ENCODE assay signal across 12 cellular contexts in genomic region chr11:71540521-71541304, GRCh38. TPM values are rescaled to one million over a fixed set of nuclear protein-coding genes. Genes with fewer than 3 reads are reported as not detected.
A peak's percentile ranks its signal among the peaks of the same experiment; 100 is the strongest.
DNase-seq lines count a peak whose midpoint lies in the region; ATAC-seq, FAIRE-seq and TF ChIP-seq lines count a peak whose summit lies in the region.
"Not testable (repeated sequence)": the region's sequence is repeated elsewhere in the genome, so short reads cannot be mapped to it uniquely, and the experiment has no call there.
"Had no signal": no experiment of that assay in that cellular context is flagged by ENCODE, and none has a peak within 500 bp of the region (broad histone marks: within the 10 kb centered on the region; RNA-seq: fewer than 3 reads in every experiment).

No MANE protein-coding gene starts in this region.

- not testable (repeated sequence) for H3K9me3 ChIP-seq in MM.1S (replicated peaks; ENCODE audit: insufficient read depth, low read length); neural progenitor cell (ENCODE audit: low read depth)

- not testable (repeated sequence) for H3K27me3 Mint-ChIP-seq in activated T-helper 1 cell treated with anti-CD3 and anti-CD28 coated beads, Interleukin-12 subunit alpha, Interleukin-12 subunit beta, Interleukin-2, Interleukin-4 antibody, amounts not matched to agents 30 ng/mL and 10 ng/mL and 1 ng/mL, durations not matched to agents 14 hours and 24 hours and 36 hours (ENCODE audit: insufficient read depth); neural progenitor cell (ENCODE audit: insufficient read depth, low read depth)

- H3K4me3 ChIP-seq in GM12864 (ENCODE audit: low read depth, low read length); MM.1S (ENCODE audit: low read length); neural progenitor cell: not testable (repeated sequence)

- not testable (repeated sequence) for H3K4me1 ChIP-seq in MM.1S (ENCODE audit: low read length); neural progenitor cell

- H4K20me1 ChIP-seq in MM.1S (ENCODE audit: insufficient read depth, low read length); neural progenitor cell (ENCODE audit: low read depth): not testable (repeated sequence)

- H3K9ac ChIP-seq in MM.1S (ENCODE audit: low read length); neural progenitor cell: not testable (repeated sequence)

- H3K4me2 ChIP-seq in MM.1S (ENCODE audit: low read depth, low read length); neural progenitor cell: not testable (repeated sequence)

- not testable (repeated sequence) for H3K4me3 Mint-ChIP-seq in activated T-helper 1 cell treated with anti-CD3 and anti-CD28 coated beads, Interleukin-12 subunit alpha, Interleukin-12 subunit beta, Interleukin-2, Interleukin-4 antibody, amounts not matched to agents 30 ng/mL and 10 ng/mL and 1 ng/mL, durations not matched to agents 14 hours and 24 hours and 36 hours; neural progenitor cell

- H3K36me3 ChIP-seq in MM.1S (replicated peaks; ENCODE audit: insufficient read depth, low read length); neural progenitor cell: not testable (repeated sequence)

- H3K27ac ChIP-seq in MM.1S (ENCODE audit: low read length); neural progenitor cell: not testable (repeated sequence)

- ATAC-seq in GM21786 (IDR thresholded peaks at IDR 0.05; ENCODE audit: unreplicated experiment) (peak; percentile 83), HG02885 (IDR thresholded peaks at IDR 0.05; ENCODE audit: poor library complexity, unreplicated experiment) (peak; percentile 52)

- not testable (repeated sequence) for H3K79me2 ChIP-seq in MM.1S (ENCODE audit: low read length); neural progenitor cell (ENCODE audit: low read depth)

- TF ChIP-seq CTCF in GM12864 (IDR thresholded peaks at IDR 0.05; ENCODE audit: low read depth, low read length, missing control alignments); GM20000 (IDR thresholded peaks at IDR 0.05; ENCODE audit: extremely low read depth, missing control alignments); MM.1S (IDR thresholded peaks at IDR 0.05; ENCODE audit: low read length); neural progenitor cell (IDR thresholded peaks at IDR 0.05): not testable (repeated sequence)

- not testable (repeated sequence) for H3K4me1 Mint-ChIP-seq in activated T-helper 1 cell treated with anti-CD3 and anti-CD28 coated beads, Interleukin-12 subunit alpha, Interleukin-12 subunit beta, Interleukin-2, Interleukin-4 antibody, amounts not matched to agents 30 ng/mL and 10 ng/mL and 1 ng/mL, durations not matched to agents 14 hours and 24 hours and 36 hours (ENCODE audit: low read depth)
- peaks cover 29% of the 10 kb centered on the region for H3K4me1 Mint-ChIP-seq in neural progenitor cell

- not testable (repeated sequence) for H2AFZ ChIP-seq in MM.1S (ENCODE audit: low read length); neural progenitor cell (replicated peaks)

- DNase-seq in GM12864 (ENCODE audit: low read depth) (peak; percentile 62), GM20000 (ENCODE audit: low spot score) (peak; percentile 46), MM.1S (peak; percentile 9)
- not testable (repeated sequence) for DNase-seq in GM18507 (ENCODE audit: extremely low spot score, insufficient read length, low read depth); activated T-helper 1 cell treated with anti-CD3 and anti-CD28 coated beads, Interleukin-12 subunit alpha, Interleukin-12 subunit beta, Interleukin-2, Interleukin-4 antibody, amounts not matched to agents 30 ng/mL and 10 ng/mL and 1 ng/mL, durations not matched to agents 14 hours and 24 hours and 36 hours (ENCODE audit: low spot score); neural progenitor cell (ENCODE audit: low spot score)

- H3K27ac Mint-ChIP-seq in activated T-helper 1 cell treated with anti-CD3 and anti-CD28 coated beads, Interleukin-12 subunit alpha, Interleukin-12 subunit beta, Interleukin-2, Interleukin-4 antibody, amounts not matched to agents 30 ng/mL and 10 ng/mL and 1 ng/mL, durations not matched to agents 14 hours and 24 hours and 36 hours: peak overlapping the region; percentile 64
- peak overlapping the region; percentile 7 for H3K27ac Mint-ChIP-seq in neural progenitor cell

- H3K9me3 Mint-ChIP-seq in activated T-helper 1 cell treated with anti-CD3 and anti-CD28 coated beads, Interleukin-12 subunit alpha, Interleukin-12 subunit beta, Interleukin-2, Interleukin-4 antibody, amounts not matched to agents 30 ng/mL and 10 ng/mL and 1 ng/mL, durations not matched to agents 14 hours and 24 hours and 36 hours: peaks cover 13% of the 10 kb centered on the region
- H3K9me3 Mint-ChIP-seq in neural progenitor cell: not testable (repeated sequence)

- peak; percentile 38 for FAIRE-seq in GM18507 (lab: Jason Lieb, UNC)

- H3K27me3 ChIP-seq in MM.1S (replicated peaks; ENCODE audit: insufficient read depth, low read length): peaks cover 72% of the 10 kb centered on the region
- not testable (repeated sequence) for H3K27me3 ChIP-seq in neural progenitor cell

- intact Hi-C loops in activated T-helper 1 cell treated with anti-CD3 and anti-CD28 coated beads, Interleukin-12 subunit alpha, Interleukin-12 subunit beta, Interleukin-2, Interleukin-4 antibody, amounts not matched to agents 30 ng/mL and 10 ng/mL and 1 ng/mL, durations not matched to agents 14 hours and 24 hours and 36 hours (cut with micrococcal nuclease): not testable (repeated sequence)

- H3K9me2 ChIP-seq in MM.1S (replicated peaks; ENCODE audit: insufficient read depth, low read length): not testable (repeated sequence)

- not testable (repeated sequence) for H3K36me3 Mint-ChIP-seq in activated T-helper 1 cell treated with anti-CD3 and anti-CD28 coated beads, Interleukin-12 subunit alpha, Interleukin-12 subunit beta, Interleukin-2, Interleukin-4 antibody, amounts not matched to agents 30 ng/mL and 10 ng/mL and 1 ng/mL, durations not matched to agents 14 hours and 24 hours and 36 hours (ENCODE audit: low read depth); neural progenitor cell

- H3F3A ChIP-seq in MM.1S (ENCODE audit: insufficient read depth, low read length); neural progenitor cell (ENCODE audit: low read depth): not testable (repeated sequence)

RNA-seq across cellular contexts. Expression of gene KRTAP5-8, which starts 2.9 kb away (rescaled TPM):
- 0.17 TPM in 1 of 2 replicates, not detected in the other for total RNA-seq in activated T-helper 1 cell treated with anti-CD3 and anti-CD28 coated beads, Interleukin-12 subunit alpha, Interleukin-12 subunit beta, Interleukin-2, Interleukin-4 antibody, amounts not matched to agents 30 ng/mL and 10 ng/mL and 1 ng/mL, durations not matched to agents 14 hours and 24 hours and 36 hours
- not detected in 2 replicates for total RNA-seq in neural progenitor cell (ENCODE audit: low replicate concordance)
- total RNA-seq: A172, GM23338, M059J had no signal

RNA-seq across cellular contexts. Expression of gene KRTAP5-9, which starts 7.5 kb away (rescaled TPM):
- not detected in 2 replicates for total RNA-seq in activated T-helper 1 cell treated with anti-CD3 and anti-CD28 coated beads, Interleukin-12 subunit alpha, Interleukin-12 subunit beta, Interleukin-2, Interleukin-4 antibody, amounts not matched to agents 30 ng/mL and 10 ng/mL and 1 ng/mL, durations not matched to agents 14 hours and 24 hours and 36 hours
- 0.15 TPM in 1 of 2 replicates, not detected in the other for total RNA-seq in neural progenitor cell (ENCODE audit: low replicate concordance)
- total RNA-seq: A172; CD8-positive, alpha-beta T cell; GM23338; M059J had no signal

RNA-seq across cellular contexts. Expression of gene KRTAP5-7, which starts 13.6 kb away (rescaled TPM):
- 0.23 TPM in 1 of 2 replicates, not detected in the other for total RNA-seq in activated T-helper 1 cell treated with anti-CD3 and anti-CD28 coated beads, Interleukin-12 subunit alpha, Interleukin-12 subunit beta, Interleukin-2, Interleukin-4 antibody, amounts not matched to agents 30 ng/mL and 10 ng/mL and 1 ng/mL, durations not matched to agents 14 hours and 24 hours and 36 hours
- not detected in 2 replicates for total RNA-seq in neural progenitor cell (ENCODE audit: low replicate concordance)
- total RNA-seq: A172; CD8-positive, alpha-beta T cell; GM23338; M059J had no signal

RNA-seq across cellular contexts. Expression of gene KRTAP5-10, which starts 24.6 kb away (rescaled TPM):
- not detected in 2 replicates for total RNA-seq in activated T-helper 1 cell treated with anti-CD3 and anti-CD28 coated beads, Interleukin-12 subunit alpha, Interleukin-12 subunit beta, Interleukin-2, Interleukin-4 antibody, amounts not matched to agents 30 ng/mL and 10 ng/mL and 1 ng/mL, durations not matched to agents 14 hours and 24 hours and 36 hours
- 0.12 TPM in 1 of 2 replicates, not detected in the other for total RNA-seq in neural progenitor cell (ENCODE audit: low replicate concordance)
- total RNA-seq: A172; CD8-positive, alpha-beta T cell; GM23338; M059J had no signal

RNA-seq across cellular contexts. Expression of gene KRTAP5-11, which starts 42.0 kb away (rescaled TPM):
- total RNA-seq in activated T-helper 1 cell treated with anti-CD3 and anti-CD28 coated beads, Interleukin-12 subunit alpha, Interleukin-12 subunit beta, Interleukin-2, Interleukin-4 antibody, amounts not matched to agents 30 ng/mL and 10 ng/mL and 1 ng/mL, durations not matched to agents 14 hours and 24 hours and 36 hours: not detected in 2 replicates
- not detected in 2 replicates for total RNA-seq in neural progenitor cell (ENCODE audit: low replicate concordance)
- total RNA-seq: A172; CD8-positive, alpha-beta T cell; GM23338; M059J had no signal
